Comparison of ENCODE assay signal across 13 cellular contexts in genomic region chr11:36312593-36312990, GRCh38. TPM values are rescaled to one million over a fixed set of nuclear protein-coding genes. Genes with fewer than 3 reads are reported as not detected.
DNase-seq lines count a peak whose midpoint lies in the region; TF ChIP-seq lines count a peak whose summit lies in the region.
"Had no signal": no experiment of that assay in that cellular context is flagged by ENCODE, and none has a peak within 500 bp of the region (broad histone marks: within the 10 kb centered on the region; RNA-seq: fewer than 3 reads in every experiment).

No MANE protein-coding gene starts in this region.

- no peak overlapping the region for H3K4me3 ChIP-seq in skeletal muscle cell (ENCODE audit: low read depth, low read length)
- H3K4me3 ChIP-seq: SK-N-MC, smooth muscle cell had no signal

- DNase-seq in H4 (ENCODE audit: low spot score): peak; percentile 89
- DNase-seq in NOMO-1 treated with dmso at 0.1 percent for 144 hours (lab: John Stamatoyannopoulos, UW; ENCODE audit: unreplicated experiment): peak; percentile 62
- DNase-seq in caudate nucleus (lab: John Stamatoyannopoulos, UW): no peak
- DNase-seq in skeletal muscle cell (ENCODE audit: low read depth): peak; percentile 87
- no peak for DNase-seq in GOT3 (lab: John Stamatoyannopoulos, UW)
- DNase-seq in DMS153 (lab: John Stamatoyannopoulos, UW): no peak
- no peak for DNase-seq in GM13977 (ENCODE audit: low spot score)
- DNase-seq: activated CD4-positive, alpha-beta T cell treated with anti-CD3 and anti-CD28 coated beads, Interleukin-2, amount 50 U/mL, for 4 hours; activated naive CD4-positive, alpha-beta T cell treated with anti-CD3 and anti-CD28 coated beads for 36 hours; effector memory CD4-positive, alpha-beta T cell; stimulated activated CD8-positive, alpha-beta memory T cell treated with anti-CD3 and anti-CD28 coated beads, Interleukin-4, amount 100 ng/mL, for 48 hours had no signal

- TF ChIP-seq CTCF in GM13977 (IDR thresholded peaks at IDR 0.05; ENCODE audit: extremely low read depth, insufficient read depth, missing control alignments): no peak

- H3K27ac ChIP-seq in caudate nucleus (ENCODE audit: low read depth, low read length): peak overlapping the region; percentile 60
- H3K27ac ChIP-seq: SK-N-MC had no signal

- in situ Hi-C loops in GM13977 (cut with MboI; ENCODE audit: low pct_unique_long_range_greater_than_20kb, low sequenced_read_pairs, unreplicated experiment): no loop called here

RNA-seq across cellular contexts. Expression of gene PRR5L, which starts 16.5 kb away (rescaled TPM):
- 38.2 and 75.8 TPM in 2 replicates for total RNA-seq in H4 (2014; rRNA removed; shearing (Covaris generic))

RNA-seq across cellular contexts. Expression of gene COMMD9, which starts 23.4 kb away (rescaled TPM):
- total RNA-seq in H4 (2014; rRNA removed; shearing (Covaris generic)): 69.1 and 74.5 TPM in 2 replicates

Comparison
In these comparisons a context has a peak if more than half of its experiments do, and no peak if none do; other contexts are left out.
1. DNase-seq: peak in H4 (single experiment), NOMO-1 treated with dmso at 0.1 percent for 144 hours (single experiment) and skeletal muscle cell (single experiment); none in caudate nucleus (0 of 61), GOT3 (single experiment), DMS153 (single experiment) and GM13977 (single experiment).